8 cellular contexts compared by ENCODE assay signal in genomic region chr4:139454111-139454600, GRCh38. TPM values are rescaled to one million over a fixed set of nuclear protein-coding genes. Genes with fewer than 3 reads are reported as not detected.
A peak's percentile ranks its signal among the peaks of the same experiment; 100 is the strongest.
DNase-seq lines count a peak whose midpoint lies in the region; TF ChIP-seq lines count a peak whose summit lies in the region.

RAB33B (plus strand) TSS chr4:139454121; CDS start chr4:139454196, 75 bp downstream.

- no peaks in the 10 kb centered on the region for H3K36me3 ChIP-seq in effector memory CD4-positive, alpha-beta T cell (ENCODE audit: control insufficient read depth, insufficient read depth, low read length)
- H3K36me3 ChIP-seq in mucosa of rectum (ENCODE audit: control insufficient read depth in 2 of 2, insufficient read depth in 2 of 2, low read length in 2 of 2) = no peaks in the 10 kb centered on the region

- H3K9ac ChIP-seq in mucosa of rectum (ENCODE audit: low read depth in 1 of 2, low read length in 2 of 2) = peak within 1 kb of the TSS; percentile 99

- H3K4me1 ChIP-seq in effector memory CD4-positive, alpha-beta T cell (ENCODE audit: control insufficient read depth, insufficient read depth, low read length, poor library complexity, severe bottlenecking) = peaks cover 13% of the 10 kb centered on the region
- H3K4me1 ChIP-seq in mucosa of rectum (ENCODE audit: control insufficient read depth in 2 of 2, insufficient read depth in 2 of 2, low read length in 2 of 2) = peaks cover 26 to 31% of the 10 kb centered on the region in 2 donors

- peak within 1 kb of the TSS; percentile 95 for H3K27ac ChIP-seq in effector memory CD4-positive, alpha-beta T cell (ENCODE audit: insufficient read depth, low read length, poor library complexity, severe bottlenecking)
- peak within 1 kb of the TSS; percentile 100 for H3K27ac ChIP-seq in mucosa of rectum (ENCODE audit: low read depth in 2 of 2, low read length in 2 of 2)

- no peak for TF ChIP-seq CTCF in HFF-Myc (IDR thresholded peaks at IDR 0.05; ENCODE audit: low read depth, low read length, missing control alignments)

- peak; percentile 66 for DNase-seq in NCI-H748 (lab: John Stamatoyannopoulos, UW; ENCODE audit: unreplicated experiment)
- DNase-seq in NCI-H748 treated with DMSO at 0.1 percent for 48 hours (lab: John Stamatoyannopoulos, UW) = no peak
- peak; percentile 48 for DNase-seq in HFF-Myc (ENCODE audit: extremely low read depth, low read depth)
- DNase-seq in effector memory CD4-positive, alpha-beta T cell = no peak
- no peak for DNase-seq in T-helper 9 cell
- no peak for DNase-seq in stimulated activated CD4-positive, alpha-beta T cell treated with anti-CD3 and anti-CD28 coated beads, Interleukin-4, amount 100 ng/mL, for 4 hours

- no peaks in the 10 kb centered on the region for H3K9me3 ChIP-seq in effector memory CD4-positive, alpha-beta T cell (ENCODE audit: control insufficient read depth, low read length)
- H3K9me3 ChIP-seq in mucosa of rectum (ENCODE audit: control insufficient read depth in 2 of 2, low read length in 2 of 2) = no peaks in the 10 kb centered on the region

- H3K4me3 ChIP-seq in HFF-Myc (replicated peaks; ENCODE audit: low read depth, low read length) (peak within 1 kb of the TSS; percentile 89), mucosa of rectum (ENCODE audit: low read length in 2 of 2) (peak within 1 kb of the TSS; percentile 89 to 95)
- H3K4me3 ChIP-seq in effector memory CD4-positive, alpha-beta T cell (ENCODE audit: insufficient read depth, low read depth, low read length, poor library complexity, severe bottlenecking) = peak within 1 kb of the TSS; percentile 71

- H3K27me3 ChIP-seq in effector memory CD4-positive, alpha-beta T cell (replicated peaks; ENCODE audit: control insufficient read depth, insufficient read depth, low read length, poor library complexity, severe bottlenecking) = no peaks in the 10 kb centered on the region
- no peaks in the 10 kb centered on the region for H3K27me3 ChIP-seq in mucosa of rectum (ENCODE audit: control insufficient read depth in 2 of 2, insufficient read depth in 2 of 2, low read length in 2 of 2)

TF ChIP-seq in PFSK-1, 5 proteins besides CTCF, POLR2A, EP300 and RAD21:
- TF ChIP-seq REST (IDR thresholded peaks at IDR 0.05; ENCODE audit: insufficient read depth in 1 of 2, low read depth in 2 of 2, low read length in 2 of 2) (no peak), FOXP2 (optimal IDR thresholded peaks at IDR 0.05; ENCODE audit: borderline replicate concordance, extremely low read depth, extremely low read length, insufficient read depth) (peak; percentile 6), SIN3A (IDR thresholded peaks at IDR 0.05; ENCODE audit: borderline replicate concordance, insufficient read depth, low read length) (peak; percentile 60)

RNA-seq across cellular contexts. Expression of gene RAB33B, which starts in this region (rescaled TPM):
- 2.8 TPM for polyA plus RNA-seq in PFSK-1 (2012; ENCODE audit: insufficient read length, low read depth)

Comparison
In these comparisons a context has a peak if more than half of its experiments do, and no peak if none do; other contexts are left out.
1. DNase-seq: peak in NCI-H748 (single experiment) and HFF-Myc (single experiment); none in NCI-H748 treated with DMSO at 0.1 percent for 48 hours (single experiment), effector memory CD4-positive, alpha-beta T cell (0 of 3), T-helper 9 cell (single experiment) and stimulated activated CD4-positive, alpha-beta T cell treated with anti-CD3 and anti-CD28 coated beads, Interleukin-4, amount 100 ng/mL, for 4 hours (0 of 2).
2. Peak in every context shown above with its lines, with median percentiles within 50 percentile points of each other: H3K4me3 ChIP-seq.